26 cellular contexts compared by ENCODE assay signal in the genomic region with DNA sequence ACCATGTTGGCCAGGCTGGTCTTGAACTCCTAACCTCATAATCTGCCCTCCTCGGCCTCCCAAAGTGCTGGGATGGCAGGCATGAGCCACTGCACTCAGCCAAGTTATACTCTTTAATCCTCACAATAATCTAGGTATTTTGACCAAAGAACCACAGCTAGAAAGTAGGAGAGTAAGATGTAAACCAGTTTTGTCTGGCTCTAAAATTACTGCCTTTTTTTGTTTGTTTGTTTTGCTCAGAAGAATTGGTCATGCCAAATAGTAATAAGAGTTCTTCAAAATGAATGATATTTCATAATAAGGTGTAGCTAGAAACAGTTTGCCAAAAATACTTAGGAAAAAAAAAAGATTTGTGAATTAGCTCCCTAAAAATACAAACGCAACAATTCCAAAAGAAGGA. TPM values are rescaled to one million over a fixed set of nuclear protein-coding genes. Genes with fewer than 3 reads are reported as not detected.
"Had no signal": no experiment of that assay in that cellular context is flagged by ENCODE, and none has a peak within 500 bp of the region (broad histone marks: within the 10 kb centered on the region; RNA-seq: fewer than 3 reads in every experiment).

No MANE protein-coding gene starts in this region.

- H3K9me3 Mint-ChIP-seq: type B pancreatic cell had no signal

- H3K36me3 ChIP-seq: ovary, right atrium auricular region, right lobe of liver, stomach, thoracic aorta, tibial nerve, vagina had no signal

- H3K27ac Mint-ChIP-seq: memory B cell; naive thymus-derived CD4-positive, alpha-beta T cell; natural killer cell treated with Interleukin-12 subunit alpha and Interleukin-12 subunit beta and Interleukin-15 and Interleukin-18, amount 100 ng/mL, for 72 hours; progenitor cell of endocrine pancreas; stimulated activated naive B cell treated with anti-CD40 and anti-IgM and Interleukin-4, amounts not matched to agents 10 μg/mL and 1 μg/mL and 100 μg/mL, for 72 hours; type B pancreatic cell had no signal

- H3K27me3 ChIP-seq: ovary, right atrium auricular region, right lobe of liver, stomach, tibial nerve, vagina had no signal

- H3K36me3 Mint-ChIP-seq: memory B cell; naive thymus-derived CD4-positive, alpha-beta T cell; natural killer cell treated with Interleukin-12 subunit alpha and Interleukin-12 subunit beta and Interleukin-15 and Interleukin-18, amount 100 ng/mL, for 72 hours; type B pancreatic cell had no signal

- H3K27me3 Mint-ChIP-seq: memory B cell, progenitor cell of endocrine pancreas, type B pancreatic cell had no signal

- H3K27ac ChIP-seq: ovary, right atrium auricular region, right lobe of liver, vagina had no signal

- H3K9me3 ChIP-seq: mucosa of descending colon, ovary, right atrium auricular region, right lobe of liver, stomach, thoracic aorta, tibial nerve, vagina had no signal

- H3K4me3 ChIP-seq: mucosa of descending colon, ovary, right atrium auricular region, right lobe of liver, skin epidermis, stomach, thoracic aorta, tibial nerve, vagina had no signal

- H3K4me3 Mint-ChIP-seq: memory B cell; naive thymus-derived CD4-positive, alpha-beta T cell; natural killer cell treated with Interleukin-12 subunit alpha and Interleukin-12 subunit beta and Interleukin-15 and Interleukin-18, amount 100 ng/mL, for 72 hours; stimulated activated naive B cell treated with anti-CD40 and anti-IgM and Interleukin-4, amounts not matched to agents 10 μg/mL and 1 μg/mL and 100 μg/mL, for 72 hours; type B pancreatic cell had no signal

- H3K4me1 ChIP-seq: right lobe of liver, vagina had no signal

- DNase-seq: hippocampal formation; kidney glomerular epithelial cell; left cardiac atrium; midbrain; mucosa of descending colon; naive thymus-derived CD4-positive, alpha-beta T cell; ovary; right lobe of liver; stimulated activated CD4-positive, alpha-beta T cell treated with anti-CD3 and anti-CD28 coated beads, Interleukin-12 subunit alpha, Interleukin-12 subunit beta, amount 100 ng/mL, for 4 hours; stimulated activated CD4-positive, alpha-beta T cell treated with anti-CD3 and anti-CD28 coated beads, Interleukin-15, amount 100 ng/mL, for 24 hours; stimulated activated CD4-positive, alpha-beta T cell treated with anti-CD3 and anti-CD28 coated beads, Interleukin-2, amount 100 ng/mL, for 24 hours; stimulated activated CD4-positive, alpha-beta T cell treated with anti-CD3 and anti-CD28 coated beads, Interleukin-4, amount 100 ng/mL, for 1 hour; stimulated activated naive B cell treated with anti-CD40 and anti-IgM and Interleukin-4, amounts not matched to agents 10 μg/mL and 1 μg/mL and 100 μg/mL, for 72 hours; stimulated activated naive CD8-positive, alpha-beta T cell treated with anti-CD3 and anti-CD28 coated beads, Interleukin-15, Interleukin-2, amounts not matched to agents 100 U/mL and 50 U/mL, for 24 hours; stomach had no signal

- ATAC-seq: left cardiac atrium; left lobe of liver; mucosa of descending colon; naive thymus-derived CD4-positive, alpha-beta T cell; natural killer cell treated with Interleukin-12 subunit alpha and Interleukin-12 subunit beta and Interleukin-15 and Interleukin-18, amount 100 ng/mL, for 72 hours; right lobe of liver; stimulated activated naive B cell treated with anti-CD40 and anti-IgM and Interleukin-4, amounts not matched to agents 10 μg/mL and 1 μg/mL and 100 μg/mL, for 72 hours; stimulated activated naive CD8-positive, alpha-beta T cell treated with anti-CD3 and anti-CD28 coated beads, Interleukin-15, Interleukin-2, amounts not matched to agents 100 U/mL and 50 U/mL, for 24 hours had no signal

RNA-seq across cellular contexts. Expression of a gene that starts 36.7 kb away (rescaled TPM):
- total RNA-seq: naive thymus-derived CD4-positive, alpha-beta T cell; natural killer cell treated with Interleukin-12 subunit alpha and Interleukin-12 subunit beta and Interleukin-15 and Interleukin-18, amount 100 ng/mL, for 72 hours; pulmonary artery endothelial cell had no signal
- polyA plus RNA-seq: naive thymus-derived CD4-positive, alpha-beta T cell had no signal
